Comparison of ENCODE assay signal across 7 cellular contexts in genomic region chr5:91219141-91219802, GRCh38.
A peak's percentile ranks its signal among the peaks of the same experiment; 100 is the strongest.
DNase-seq lines count a peak whose midpoint lies in the region; ATAC-seq and TF ChIP-seq lines count a peak whose summit lies in the region.

No MANE protein-coding gene starts in this region.

- H3K9me3 ChIP-seq in left lung (no peaks in the 10 kb centered on the region), upper lobe of right lung (no peaks in the 10 kb centered on the region)

- no peak for TF ChIP-seq CTCF in left lung (IDR thresholded peaks at IDR 0.05)
- no peak for TF ChIP-seq CTCF in upper lobe of right lung (IDR thresholded peaks at IDR 0.05)

- DNase-seq in KBM-7 (peak; percentile 53), amniotic epithelial cell (ENCODE audit: low read depth) (peak; percentile 98), left lung (peak in 1 of 2 donors; percentile 46), upper lobe of right lung (no peak), SHP77 treated with DMSO at 0.1 percent for 48 hours (lab: John Stamatoyannopoulos, UW) (no peak), dermis blood vessel endothelial cell (no peak)

- intact Hi-C loops in left lung (cut with DNase I): no loop called here
- intact Hi-C loops in upper lobe of right lung (cut with DNase I): no loop called here

- H3K4me3 ChIP-seq in left lung (no peak overlapping the region), upper lobe of right lung (no peak overlapping the region)

- H3K27ac ChIP-seq in left lung: peak overlapping the region; percentile 29 to 80
- H3K27ac ChIP-seq in upper lobe of right lung: peak overlapping the region; percentile 55

- H3K27me3 ChIP-seq in left lung: no peaks in the 10 kb centered on the region
- no peaks in the 10 kb centered on the region for H3K27me3 ChIP-seq in upper lobe of right lung

- in situ Hi-C loops in KBM-7 (cut with MboI; ENCODE audit: low pct_unique_long_range_greater_than_20kb, low sequenced_read_pairs): no loop called here

- H3K36me3 ChIP-seq in left lung (no peaks in the 10 kb centered on the region), upper lobe of right lung (no peaks in the 10 kb centered on the region)

- peaks cover 7 to 20% of the 10 kb centered on the region in 2 donors for H3K4me1 ChIP-seq in left lung
- H3K4me1 ChIP-seq in upper lobe of right lung: peaks cover 8% of the 10 kb centered on the region

- ATAC-seq in left lung (peak; percentile 98), upper lobe of right lung (peak; percentile 98), GM21390 (IDR thresholded peaks at IDR 0.05; ENCODE audit: unreplicated experiment) (no peak)

Comparison
In these comparisons a context has a peak if more than half of its experiments do, and no peak if none do; other contexts are left out.
1. DNase-seq: peak in KBM-7 (single experiment) and amniotic epithelial cell (single experiment); none in upper lobe of right lung (single experiment), SHP77 treated with DMSO at 0.1 percent for 48 hours (single experiment) and dermis blood vessel endothelial cell (single experiment).